9 cellular contexts compared by ENCODE assay signal in genomic region chr5:127959152-127959764, GRCh38.
DNase-seq lines count a peak whose midpoint lies in the region; ATAC-seq and FAIRE-seq lines count a peak whose summit lies in the region.
"Had no signal": no experiment of that assay in that cellular context is flagged by ENCODE, and none has a peak within 500 bp of the region (broad histone marks: within the 10 kb centered on the region; RNA-seq: fewer than 3 reads in every experiment).

No MANE protein-coding gene starts in this region.

- peak overlapping the region; percentile 17 for H3K27ac ChIP-seq in epithelial cell of prostate
- H3K27ac ChIP-seq in neuronal stem cell (replicated peaks; ENCODE audit: low read length), result no peak overlapping the region

- no peak overlapping the region for H2BK15ac ChIP-seq in neuronal stem cell (ENCODE audit: low read length)

- H3K27me3 ChIP-seq in neuronal stem cell (ENCODE audit: control insufficient read depth in 3 of 3, insufficient read depth in 3 of 3, low read depth in 1 of 3, low read length in 3 of 3), result no peaks in the 10 kb centered on the region

- H3K4me1 ChIP-seq in neuronal stem cell (ENCODE audit: control insufficient read depth in 2 of 2, insufficient read depth in 1 of 2, low read depth in 1 of 2, low read length in 2 of 2), result peaks cover 4 to 8% of the 10 kb centered on the region in 2 donors

- no peak overlapping the region for H3K4ac ChIP-seq in neuronal stem cell (ENCODE audit: low read length)

- no peak overlapping the region for H2AK5ac ChIP-seq in neuronal stem cell (ENCODE audit: low read depth, low read length)

- no peak overlapping the region for H3K23ac ChIP-seq in neuronal stem cell (ENCODE audit: low read depth, low read length, poor library complexity)

- H2BK120ac ChIP-seq in neuronal stem cell (ENCODE audit: low read depth, low read length), result no peak overlapping the region

- peak; percentile 15 for DNase-seq in stimulated activated CD4-positive, alpha-beta T cell treated with anti-CD3 and anti-CD28 coated beads, Interleukin-15, amount 100 ng/mL, for 24 hours
- DNase-seq in stimulated activated CD4-positive, alpha-beta T cell treated with anti-CD3 and anti-CD28 coated beads, Interleukin-12 subunit alpha, Interleukin-12 subunit beta, amount 100 ng/mL, for 4 hours, result no peak
- DNase-seq in RCC 7860 (ENCODE audit: low spot score) (peak; percentile 71), epithelial cell of prostate (ENCODE audit: low read depth, low spot score) (peak; percentile 58), putamen (ENCODE audit: low spot score) (peak; percentile 40), neuronal stem cell (ENCODE audit: low spot score) (no peak)

- no peak overlapping the region for H3K18ac ChIP-seq in neuronal stem cell (ENCODE audit: low read length)

- no CpG with 5 or more reads among the region's 3 CpGs for WGBS in neuronal stem cell (ENCODE audit: extremely low coverage in 2 of 2, insufficient read length in 2 of 2, insufficient replicate concordance in 1 of 2), 2 donors

- H3K4me2 ChIP-seq in neuronal stem cell (ENCODE audit: insufficient read depth, low read length, poor library complexity, severe bottlenecking), result no peak overlapping the region

- no peaks in the 10 kb centered on the region for H3K9me3 ChIP-seq in neuronal stem cell (replicated peaks in 1 of 2; ENCODE audit: control insufficient read depth in 2 of 2, insufficient read depth in 1 of 2, low read depth in 1 of 2, low read length in 2 of 2)

- FAIRE-seq in RCC 7860 (lab: Jason Lieb, UNC), result peak; percentile 84

- H3K14ac ChIP-seq in neuronal stem cell (ENCODE audit: low read length), result no peak overlapping the region

- H2AFZ ChIP-seq in neuronal stem cell (ENCODE audit: low read length), result no peak overlapping the region

- no peaks in the 10 kb centered on the region for H3K79me1 ChIP-seq in neuronal stem cell (ENCODE audit: low read depth, low read length)

- H2BK5ac ChIP-seq in neuronal stem cell (ENCODE audit: low read length), result no peak overlapping the region

- no peak overlapping the region for H4K91ac ChIP-seq in neuronal stem cell (ENCODE audit: low read depth, low read length, poor library complexity)

- no peak overlapping the region for H2BK12ac ChIP-seq in neuronal stem cell (ENCODE audit: low read length)

- H4K8ac ChIP-seq in neuronal stem cell (ENCODE audit: low read depth, low read length), result no peak overlapping the region

- ATAC-seq in GM21367 (IDR thresholded peaks at IDR 0.05; ENCODE audit: unreplicated experiment) (no peak), GM18502 (IDR thresholded peaks at IDR 0.05; ENCODE audit: poor library complexity, unreplicated experiment) (no peak)
- ATAC-seq: naive thymus-derived CD4-positive, alpha-beta T cell had no signal

- H3K4me3 ChIP-seq in neuronal stem cell (ENCODE audit: low read length in 2 of 2), result no peak overlapping the region

- H3K9ac ChIP-seq in neuronal stem cell (ENCODE audit: low read depth, low read length, poor library complexity), result no peak overlapping the region

- no peaks in the 10 kb centered on the region for H3K36me3 ChIP-seq in neuronal stem cell (replicated peaks in 1 of 2; ENCODE audit: control insufficient read depth in 2 of 2, insufficient read depth in 2 of 2, low read length in 2 of 2)

Comparison
In these comparisons a context has a peak if more than half of its experiments do, and no peak if none do; other contexts are left out.
1. DNase-seq: peak in stimulated activated CD4-positive, alpha-beta T cell treated with anti-CD3 and anti-CD28 coated beads, Interleukin-15, amount 100 ng/mL, for 24 hours (single experiment), RCC 7860 (single experiment), epithelial cell of prostate (single experiment) and putamen (single experiment); none in stimulated activated CD4-positive, alpha-beta T cell treated with anti-CD3 and anti-CD28 coated beads, Interleukin-12 subunit alpha, Interleukin-12 subunit beta, amount 100 ng/mL, for 4 hours (single experiment) and neuronal stem cell (single experiment).